8 cellular contexts compared by ENCODE assay signal in the genomic region with DNA sequence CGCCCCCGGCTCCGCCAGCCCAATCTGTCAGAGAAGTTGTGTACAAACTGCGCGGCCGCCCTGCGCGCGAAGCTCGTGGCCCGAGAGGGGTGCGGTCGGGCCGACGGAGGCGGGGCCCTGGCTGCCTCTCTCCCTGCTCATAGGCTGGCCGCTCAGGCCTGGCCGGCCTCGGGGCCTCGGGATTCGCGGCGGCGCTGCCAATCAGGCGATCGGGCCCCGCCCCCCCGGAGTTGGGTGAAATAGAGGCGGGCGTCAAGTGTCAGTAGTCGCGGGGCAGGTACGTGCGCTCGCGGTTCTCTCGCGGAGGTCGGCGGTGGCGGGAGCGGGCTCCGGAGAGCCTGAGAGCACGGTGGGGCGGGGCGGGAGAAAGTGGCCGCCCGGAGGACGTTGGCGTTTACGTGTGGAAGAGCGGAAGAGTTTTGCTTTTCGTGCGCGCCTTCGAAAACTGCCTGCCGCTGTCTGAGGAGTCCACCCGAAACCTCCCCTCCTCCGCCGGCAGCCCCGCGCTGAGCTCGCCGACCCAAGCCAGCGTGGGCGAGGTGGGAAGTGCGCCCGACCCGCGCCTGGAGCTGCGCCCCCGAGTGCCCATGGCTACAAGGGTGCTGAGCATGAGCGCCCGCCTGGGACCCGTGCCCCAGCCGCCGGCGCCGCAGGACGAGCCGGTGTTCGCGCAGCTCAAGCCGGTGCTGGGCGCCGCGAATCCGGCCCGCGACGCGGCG. TPM values are rescaled to one million over a fixed set of nuclear protein-coding genes. Genes with fewer than 3 reads are reported as not detected.
A peak's percentile ranks its signal among the peaks of the same experiment; 100 is the strongest.
DNase-seq lines count a peak whose midpoint lies in the region; ATAC-seq and TF ChIP-seq lines count a peak whose summit lies in the region.

A gene (plus strand): TSS at position 265 of the 719 bp plus-strand sequence. CDS start 323 bp downstream, at position 588.

- H3K4me3 ChIP-seq in lower leg skin (ENCODE audit: low read depth, poor library complexity, severe bottlenecking): peak within 1 kb of the TSS; percentile 70

- DNase-seq in C1 segment of cervical spinal cord (lab: John Stamatoyannopoulos, UW) (peak; percentile 11 to 86 (median 74)), NCI-H526 (lab: John Stamatoyannopoulos, UW) (peak; percentile 96 to 100), dermis microvascular lymphatic vessel endothelial cell (ENCODE audit: low read depth in 2 of 2) (peak; percentile 83 to 95), lower leg skin (ENCODE audit: low spot score in 2 of 2) (peak; percentile 97 to 99)
- DNase-seq in activated CD4-positive, alpha-beta T cell treated with anti-CD3 and anti-CD28 coated beads, Interleukin-2, amount 50 U/mL, for 24 hours (ENCODE audit: low read depth in 1 of 2, low spot score in 1 of 2): peak; percentile 87 to 89
- DNase-seq in stimulated activated CD4-positive, alpha-beta T cell treated with anti-CD3 and anti-CD28 coated beads, Interleukin-4, amount 100 ng/mL, for 4 hours: peak; percentile 95 to 96

- peak in 1 of 2 donors; percentile 87 for TF ChIP-seq POLR2A in lower leg skin (IDR thresholded peaks at IDR 0.05)

- ATAC-seq in GM19324 (IDR thresholded peaks at IDR 0.05; ENCODE audit: low FRiP score, unreplicated experiment) (peak; percentile 99), HG03457 (IDR thresholded peaks at IDR 0.05; ENCODE audit: unreplicated experiment) (peak; percentile 97)

- whole genome bisulfite sequencing in lower leg skin, 2 donors: 0 to 1% methylated on average over 17 to 56 of the region's 93 CpGs

- no peak for TF ChIP-seq CTCF in lower leg skin (IDR thresholded peaks at IDR 0.05)

- intact Hi-C loops in lower leg skin (cut with DNase I; ENCODE audit: low total_unique reads): no loop called here

RNA-seq across cellular contexts. Expression of the gene that starts here (rescaled TPM):
- total RNA-seq in dermis microvascular lymphatic vessel endothelial cell: 0.89 and 1.0 TPM in 2 replicates
- 100 to 1,000 TPM; 244 to 544 (median 359) TPM for total RNA-seq in lower leg skin

Comparison
In these comparisons a context has a peak if more than half of its experiments do, and no peak if none do; other contexts are left out.
1. Peak in every context shown above with its lines: DNase-seq, ATAC-seq and H3K4me3 ChIP-seq.
2. RNA of the gene that starts here (total RNA-seq): 244 to 544 TPM in lower leg skin; 0.89 to 1.0 TPM in dermis microvascular lymphatic vessel endothelial cell; every median in the first group is over 100 times any median in the second.